ENCODE assay signal across 1 cellular context in genomic region chr19:58326914-58327726, GRCh38.
TF ChIP-seq lines count a peak whose summit lies in the region.

TSS of gene ZSCAN22 (plus strand) at chr19:58326994. CDS start at chr19:58334803, 7,809 bp downstream.

TF ChIP-seq in HepG2, 621 proteins besides CTCF, POLR2A, EP300 and RAD21 (continued from another document and continues in another):
- peak; percentile 95 for TF ChIP-seq ZFP91 (CRISPR knock-in tag; IDR thresholded peaks at IDR 0.05; ENCODE audit: borderline replicate concordance)
- TF ChIP-seq TERF1 (CRISPR knock-in tag; IDR thresholded peaks at IDR 0.05), result 0 out of 2 replicates have a peak, but pooled peaks have one; percentile 60
- peak in 1 of 2 experiments; percentile 57; a peak in 2 of 4 replicates for TF ChIP-seq ATF4 (CRISPR knock-in tag; IDR thresholded peaks at IDR 0.05)
- TF ChIP-seq ATF3 (CRISPR knock-in tag; IDR thresholded peaks at IDR 0.05), result 0 out of 2 replicates have a peak, but pooled peaks have one; percentile 59
- TF ChIP-seq TBX3 (IDR thresholded peaks at IDR 0.05; ENCODE audit: borderline replicate concordance), result 0 out of 2 replicates have a peak, but pooled peaks have one; percentile 36
- peak; percentile 88 for TF ChIP-seq GABPA (IDR thresholded peaks at IDR 0.05; ENCODE audit: low read depth, low read length)
- peak; percentile 96 for TF ChIP-seq GABPA (CRISPR knock-in tag; IDR thresholded peaks at IDR 0.05; ENCODE audit: low read depth)
- TF ChIP-seq ZBTB7B (CRISPR knock-in tag; IDR thresholded peaks at IDR 0.05), result peak; percentile 59; the same call in 1 of the 2 replicates
- TF ChIP-seq IKZF5 (CRISPR knock-in tag; IDR thresholded peaks at IDR 0.05), result peak; percentile 57; the same call in 1 of the 2 replicates
- peak; percentile 86; the same call in 1 of the 2 replicates for TF ChIP-seq REPIN1 (CRISPR knock-in tag; IDR thresholded peaks at IDR 0.05; ENCODE audit: borderline replicate concordance, low read depth)
- TF ChIP-seq HES4 (CRISPR knock-in tag; IDR thresholded peaks at IDR 0.05; ENCODE audit: borderline replicate concordance), result no peak
- 0 out of 2 replicates have a peak, but pooled peaks have one; percentile 36 for TF ChIP-seq TRIM24 (CRISPR knock-in tag; IDR thresholded peaks at IDR 0.05)
- peak; percentile 10; the same call in 1 of the 2 replicates for TF ChIP-seq ZBTB49 (CRISPR knock-in tag; IDR thresholded peaks at IDR 0.05; ENCODE audit: borderline replicate concordance)
- peak; percentile 59; the same call in 1 of the 2 replicates for TF ChIP-seq FOXJ3 (CRISPR knock-in tag; IDR thresholded peaks at IDR 0.05; ENCODE audit: borderline replicate concordance)
- no peak for TF ChIP-seq MEIS2 (CRISPR knock-in tag; IDR thresholded peaks at IDR 0.05)
- TF ChIP-seq REXO4 (CRISPR knock-in tag; IDR thresholded peaks at IDR 0.05; ENCODE audit: borderline replicate concordance), result no peak
- TF ChIP-seq E2F2 (CRISPR knock-in tag; IDR thresholded peaks at IDR 0.05; ENCODE audit: borderline replicate concordance), result peak; percentile 92
- peak; percentile 61 for TF ChIP-seq ARID5B (CRISPR knock-in tag; IDR thresholded peaks at IDR 0.05)
- TF ChIP-seq ZNF317 (CRISPR knock-in tag; IDR thresholded peaks at IDR 0.05), result peak; percentile 76; the same call in 1 of the 2 replicates
- peak; percentile 97 for TF ChIP-seq PHF8 (CRISPR knock-in tag; IDR thresholded peaks at IDR 0.05)
- TF ChIP-seq KAT8 (CRISPR knock-in tag; IDR thresholded peaks at IDR 0.05), result peak; percentile 95
- TF ChIP-seq MATR3 (CRISPR knock-in tag; IDR thresholded peaks at IDR 0.05), result no peak
- TF ChIP-seq SKIL (CRISPR knock-in tag; IDR thresholded peaks at IDR 0.05; ENCODE audit: borderline replicate concordance), result peak; percentile 72
- peak; percentile 88 for TF ChIP-seq CREB1 (IDR thresholded peaks at IDR 0.05)
- peak; percentile 97 for TF ChIP-seq CREB1 (CRISPR knock-in tag; IDR thresholded peaks at IDR 0.05)
- TF ChIP-seq MXD3 (CRISPR knock-in tag; IDR thresholded peaks at IDR 0.05), result peak; percentile 73
- peak; percentile 72; the same call in 1 of the 2 replicates for TF ChIP-seq NFKB2 (CRISPR knock-in tag; IDR thresholded peaks at IDR 0.05; ENCODE audit: borderline replicate concordance)
- TF ChIP-seq ZNF337 (CRISPR knock-in tag; IDR thresholded peaks at IDR 0.05; ENCODE audit: borderline replicate concordance, low read depth), result peak; percentile 65; the same call in 1 of the 2 replicates
- peak; percentile 41; the same call in 1 of the 2 replicates for TF ChIP-seq ZNF281 (CRISPR knock-in tag; IDR thresholded peaks at IDR 0.05; ENCODE audit: borderline replicate concordance)
- TF ChIP-seq ZNF441 (CRISPR knock-in tag; IDR thresholded peaks at IDR 0.05; ENCODE audit: borderline replicate concordance), result peak; percentile 49; the same call in 1 of the 2 replicates
- TF ChIP-seq HBP1 (CRISPR knock-in tag; IDR thresholded peaks at IDR 0.05; ENCODE audit: low read depth), result peak; percentile 96
